In genomic region chr10:71339796-71340589, GRCh38 we compare ENCODE assay signal across 1 cellular context.
TF ChIP-seq lines count a peak whose summit lies in the region.

No MANE protein-coding gene starts in this region.

TF ChIP-seq in H1, 55 proteins besides CTCF, POLR2A, EP300 and RAD21:
- TF ChIP-seq BRCA1 (IDR thresholded peaks at IDR 0.05; ENCODE audit: low read depth, low read length): no peak
